ENCODE assay signal across 16 cellular contexts in genomic region chr4:30726090-30726668, GRCh38. TPM values are rescaled to one million over a fixed set of nuclear protein-coding genes. Genes with fewer than 3 reads are reported as not detected.
DNase-seq lines count a peak whose midpoint lies in the region; ATAC-seq and TF ChIP-seq lines count a peak whose summit lies in the region.
"Had no signal": no experiment of that assay in that cellular context is flagged by ENCODE, and none has a peak within 500 bp of the region (broad histone marks: within the 10 kb centered on the region; RNA-seq: fewer than 3 reads in every experiment).

No MANE protein-coding gene starts in this region.

- no peak for ATAC-seq in left ventricle myocardium superior
- no peak for ATAC-seq in aorta (ENCODE audit: low FRiP score)
- no peak for ATAC-seq in left lung
- no peak for ATAC-seq in HG02884 (IDR thresholded peaks at IDR 0.05; ENCODE audit: unreplicated experiment)
- ATAC-seq: pancreas had no signal

- H3K27me3 ChIP-seq in left ventricle myocardium inferior (ENCODE audit: low read depth) (peaks cover 38% of the 10 kb centered on the region), aorta (ENCODE audit: control insufficient read depth in 1 of 2, insufficient read depth in 2 of 2, low read length in 1 of 2) (no peaks in the 10 kb centered on the region), left lung (peaks cover 25 to 32% of the 10 kb centered on the region in 2 donors)

- H3K36me3 ChIP-seq in left ventricle myocardium inferior: no peaks in the 10 kb centered on the region
- peaks cover 20% of the 10 kb centered on the region for H3K36me3 ChIP-seq in mesodermal cell (ENCODE audit: control insufficient read depth, insufficient read depth, low read length)
- no peaks in the 10 kb centered on the region for H3K36me3 ChIP-seq in aorta (ENCODE audit: control insufficient read depth in 1 of 2, insufficient read depth in 2 of 2, low read length in 1 of 2)
- no peaks in the 10 kb centered on the region for H3K36me3 ChIP-seq in left lung
- H3K36me3 ChIP-seq: pancreas had no signal

- TF ChIP-seq CTCF in left ventricle myocardium inferior (IDR thresholded peaks at IDR 0.05; ENCODE audit: borderline replicate concordance): no peak
- TF ChIP-seq CTCF in left lung (IDR thresholded peaks at IDR 0.05): no peak

- H3K4me3 ChIP-seq in left ventricle myocardium inferior (peak overlapping the region; percentile 77), mesodermal cell (ENCODE audit: extremely low read depth, insufficient read depth, low read length, poor library complexity, severe bottlenecking) (peak overlapping the region; percentile 73), aorta (ENCODE audit: low read length in 2 of 2) (peak overlapping the region; percentile 86 to 90), left lung (no peak overlapping the region)
- H3K4me3 ChIP-seq: lung, pancreas had no signal

- DNase-seq in left ventricle myocardium inferior: no peak
- no peak for DNase-seq in left ventricle myocardium superior
- DNase-seq in astrocyte of the hippocampus (ENCODE audit: low read depth, low spot score): peak; percentile 6
- DNase-seq in aorta: no peak
- no peak for DNase-seq in left lung
- no peak for DNase-seq in activated CD4-positive, alpha-beta T cell treated with anti-CD3 and anti-CD28 coated beads, Interleukin-2, amount 50 U/mL, for 1 hour
- DNase-seq: activated B cell treated with CpG ODN at 0.5 μM for 24 hours; activated naive CD4-positive, alpha-beta T cell; DMS153; HFFc6; NCI-H2107; pancreas had no signal

- intact Hi-C loops in left ventricle myocardium inferior (cut with micrococcal nuclease) (no loop called here), left ventricle myocardium superior (cut with micrococcal nuclease) (no loop called here), aorta (cut with DNase I) (loop anchor here (5.0 to 10.0 kb wide), 5 partner anchors 49 to 359 kb away; no protein-coding TSS in a partner anchor), left lung (cut with DNase I) (no loop called here)

- H3K4me1 ChIP-seq in left ventricle myocardium inferior (peaks cover 14% of the 10 kb centered on the region), mesodermal cell (ENCODE audit: control insufficient read depth, insufficient read depth, low read length, poor library complexity, severe bottlenecking) (peaks cover 3% of the 10 kb centered on the region), aorta (ENCODE audit: control insufficient read depth in 1 of 2, insufficient read depth in 2 of 2, low read length in 2 of 2) (peaks cover 0 to 2% of the 10 kb centered on the region in 2 donors), left lung (peaks cover 0 to 12% of the 10 kb centered on the region in 2 donors)

- H3K9me3 ChIP-seq in left ventricle myocardium inferior (replicated peaks) (no peaks in the 10 kb centered on the region), mesodermal cell (ENCODE audit: control insufficient read depth, low read length) (no peaks in the 10 kb centered on the region), aorta (ENCODE audit: control insufficient read depth, low read length) (no peaks in the 10 kb centered on the region), left lung (no peaks in the 10 kb centered on the region)
- H3K9me3 ChIP-seq: pancreas had no signal

- WGBS in mesodermal cell (ENCODE audit: insufficient coverage in 2 of 2), 2 experiments: no CpG with 5 or more reads among the region's 2 CpGs
- WGBS in aorta, 2 donors: 6 to 7% methylated on average over 2 of the region's 2 CpGs

- H3K27ac ChIP-seq in left ventricle myocardium inferior (replicated peaks) (no peak overlapping the region), mesodermal cell (ENCODE audit: low read depth, low read length, severe bottlenecking) (no peak overlapping the region), aorta (ENCODE audit: low read depth in 1 of 2, low read length in 2 of 2) (no peak overlapping the region), left lung (no peak overlapping the region)
- H3K27ac ChIP-seq: epithelial cell of prostate, pancreas had no signal

RNA-seq across cellular contexts. Expression of gene PCDH7, which starts 6.0 kb away (rescaled TPM):
- total RNA-seq in left ventricle myocardium inferior: 34.3 TPM
- total RNA-seq in left ventricle myocardium superior: 53.4 TPM
- polyA plus RNA-seq in mesodermal cell (2013, experiment 1 of 2): 46.1 TPM
- polyA plus RNA-seq in mesodermal cell (2013, experiment 2 of 2): 39.3 TPM
- total RNA-seq in aorta: 100 to 1,000 TPM; 157 to 232 TPM
- 10 to 100 TPM; 24.9 to 46.6 TPM for polyA plus RNA-seq in aorta
- 10 to 100 TPM in 1 of 2 donors, 1 to 10 TPM in 1; 6.8 to 15.5 TPM for total RNA-seq in left lung
- total RNA-seq: activated B cell treated with CpG ODN at 0.5 μM for 24 hours had no signal

Comparison
In these comparisons a context has a peak if more than half of its experiments do, and no peak if none do; other contexts are left out.
1. H3K4me3 ChIP-seq: peak in left ventricle myocardium inferior (single experiment), mesodermal cell (single experiment) and aorta (2 of 2); none in left lung (0 of 2).
2. intact Hi-C loops: an anchor here in aorta (5.0 to 10.0 kb wide); none called in left ventricle myocardium inferior, left ventricle myocardium superior and left lung.